ENCODE assay signal across 16 cellular contexts in the genomic region with DNA sequence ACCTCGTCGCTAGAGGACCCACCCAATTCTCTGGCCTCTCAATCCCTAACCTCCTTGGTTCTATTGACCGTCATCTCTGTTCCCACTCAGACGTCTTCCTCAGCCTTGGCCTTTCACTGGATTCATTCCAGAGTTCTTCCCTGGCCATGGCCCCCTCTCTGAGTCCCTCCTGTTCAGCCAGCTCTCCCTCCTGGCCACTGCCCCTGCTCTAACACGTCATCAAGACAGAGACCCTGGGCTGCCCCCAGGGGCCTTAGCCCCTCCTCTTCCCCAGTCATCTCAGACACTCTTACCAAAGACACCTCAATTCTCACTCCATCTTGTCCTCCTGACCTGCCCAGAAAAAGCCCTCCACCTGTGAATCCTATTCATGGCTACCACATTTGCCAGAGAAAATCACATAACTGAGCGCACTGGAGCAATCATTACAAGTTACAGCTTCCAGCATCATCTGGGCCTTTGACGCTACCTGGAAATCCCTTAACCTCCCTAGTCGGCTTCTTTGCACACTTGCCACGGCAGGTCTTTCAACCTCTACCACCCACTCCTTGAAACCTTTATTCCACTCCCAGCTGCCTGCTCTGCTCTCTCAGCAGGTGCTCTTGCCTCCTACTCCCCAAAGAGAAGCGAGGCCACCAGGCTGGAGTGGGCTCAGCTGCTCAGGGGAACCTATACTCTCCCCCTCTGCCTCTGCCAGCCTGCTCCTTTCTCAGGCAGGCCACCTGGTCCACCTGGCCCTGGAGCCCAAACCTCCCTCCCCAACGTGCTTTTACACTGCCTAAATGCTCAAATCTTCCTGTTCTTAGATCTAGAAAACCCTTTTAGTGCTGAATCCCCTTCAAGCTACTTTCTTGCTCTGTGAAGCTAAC. TPM values are rescaled to one million over a fixed set of nuclear protein-coding genes. Genes with fewer than 3 reads are reported as not detected.
DNase-seq lines count a peak whose midpoint lies in the region; ATAC-seq and TF ChIP-seq lines count a peak whose summit lies in the region.
"Had no signal": no experiment of that assay in that cellular context is flagged by ENCODE, and none has a peak within 500 bp of the region (broad histone marks: within the 10 kb centered on the region; RNA-seq: fewer than 3 reads in every experiment).

No MANE protein-coding gene starts in this region.

- H3K4me3 Mint-ChIP-seq in memory B cell, result peak overlapping the region; percentile 43

- H3K27me3 Mint-ChIP-seq in memory B cell, result no peaks in the 10 kb centered on the region

- TF ChIP-seq CTCF in cardiac muscle cell (IDR thresholded peaks at IDR 0.05; ENCODE audit: low read depth, low read length), result no peak
- TF ChIP-seq CTCF in right atrium auricular region (IDR thresholded peaks at IDR 0.05), result no peak
- TF ChIP-seq CTCF in RWPE1 (conservative IDR thresholded peaks at IDR 0.05; ENCODE audit: low read depth), result no peak
- TF ChIP-seq CTCF in thyroid gland (IDR thresholded peaks at IDR 0.05), result no peak

- H3K27me3 ChIP-seq in cardiac muscle cell, result no peaks in the 10 kb centered on the region
- no peaks in the 10 kb centered on the region for H3K27me3 ChIP-seq in right atrium auricular region
- H3K27me3 ChIP-seq in thyroid gland, result no peaks in the 10 kb centered on the region

- H3K4me3 ChIP-seq in cardiac muscle cell (no peak overlapping the region), right atrium auricular region (no peak overlapping the region), thyroid gland (replicated peaks in 1 of 3) (no peak overlapping the region)

- no peak for TF ChIP-seq POLR2A in thyroid gland (IDR thresholded peaks at IDR 0.05)

- no peak for DNase-seq in cardiac muscle cell (ENCODE audit: low read depth in 1 of 2, low spot score in 1 of 2)
- no peak for DNase-seq in right atrium auricular region (ENCODE audit: low spot score)
- no peak for DNase-seq in RWPE1 (ENCODE audit: low spot score)
- no peak for DNase-seq in memory B cell (ENCODE audit: low spot score in 2 of 2)
- no peak for DNase-seq in thyroid gland
- DNase-seq: aorta; NCI-H1694 treated with DMSO at 0.1 percent for 48 hours; NCI-H774; retina; SIG-M5; stimulated activated CD4-positive, alpha-beta T cell treated with anti-CD3 and anti-CD28 coated beads, Interleukin-2, amount 100 ng/mL, for 48 hours had no signal

- no peaks in the 10 kb centered on the region for H3K9me3 ChIP-seq in cardiac muscle cell (ENCODE audit: low read depth)
- H3K9me3 ChIP-seq in right atrium auricular region, result no peaks in the 10 kb centered on the region
- H3K9me3 ChIP-seq in thyroid gland, result no peaks in the 10 kb centered on the region

- H3K4me1 Mint-ChIP-seq in memory B cell, result peaks cover 31% of the 10 kb centered on the region

- no peaks in the 10 kb centered on the region for H3K36me3 Mint-ChIP-seq in memory B cell

- ATAC-seq in memory B cell (ENCODE audit: low read depth) (no peak), GM21723 (IDR thresholded peaks at IDR 0.05; ENCODE audit: unreplicated experiment) (no peak), GM21528 (IDR thresholded peaks at IDR 0.05; ENCODE audit: low FRiP score, unreplicated experiment) (no peak), GM21515 (IDR thresholded peaks at IDR 0.05; ENCODE audit: unreplicated experiment) (no peak)

- H3K36me3 ChIP-seq in cardiac muscle cell (peaks cover 3% of the 10 kb centered on the region), right atrium auricular region (peaks cover 18% of the 10 kb centered on the region), thyroid gland (peaks cover 15 to 16% of the 10 kb centered on the region in 2 donors)

- peak overlapping the region; percentile 45 for H3K27ac Mint-ChIP-seq in memory B cell

- H3K4me1 ChIP-seq in cardiac muscle cell (ENCODE audit: low read depth) (peaks cover 17% of the 10 kb centered on the region), right atrium auricular region (peaks cover 0 to 23% of the 10 kb centered on the region in 2 donors), thyroid gland (peaks cover 30 to 43% of the 10 kb centered on the region in 2 donors)

- CTCF ChIA-PET in RWPE1 (lab: Yijun Ruan, JAX), result interaction anchor here (0.6 to 1.7 kb wide), 2 partner anchors 18 to 39 kb away, joined by 3 to 4 read pairs; no protein-coding TSS in a partner anchor

- WGBS in thyroid gland, 2 donors, result 70 to 72% methylated on average over 11 of the region's 11 CpGs

- intact Hi-C loops in thyroid gland (cut with DNase I), result no loop called here

- no peaks in the 10 kb centered on the region for H3K9me3 Mint-ChIP-seq in memory B cell

- H3K27ac ChIP-seq in cardiac muscle cell (peak overlapping the region; percentile 45), right atrium auricular region (no peak overlapping the region), RWPE1 (peak overlapping the region; percentile 100), thyroid gland (peak overlapping the region in 2 of 3 donors; percentile 26 to 89)

- POLR2A ChIA-PET in RWPE1 (lab: Yijun Ruan, JAX; ENCODE audit: low non-redundant PET), result no interaction called here

RNA-seq across cellular contexts. Expression of a gene that starts 14.0 kb away (rescaled TPM):
- total RNA-seq in cardiac muscle cell (4.3 and 5.4 TPM in 2 replicates), right atrium auricular region (not detected), thyroid gland (1 to 10 TPM in 1 of 4 donors, under 1 TPM in 2, not detected in 1; 0.33 to 4.2 (median 0.50) TPM)
- 1.1 and 3.8 TPM in 2 replicates for polyA plus RNA-seq in cardiac muscle cell

RNA-seq across cellular contexts. Expression of a gene that starts 14.0 kb away (rescaled TPM):
- total RNA-seq in cardiac muscle cell, result not detected in 2 replicates
- 0.27 and 0.57 TPM in 2 replicates for polyA plus RNA-seq in cardiac muscle cell
- not detected for total RNA-seq in right atrium auricular region
- under 1 TPM in 1 of 4 donors, not detected in 3; 0.24 TPM for total RNA-seq in thyroid gland
- total RNA-seq: dermis microvascular lymphatic vessel endothelial cell had no signal
- polyA plus RNA-seq: aorta, BJ had no signal

RNA-seq across cellular contexts. Expression of a gene that starts 17.0 kb away (rescaled TPM):
- total RNA-seq in cardiac muscle cell, result 25.5 and 25.6 TPM in 2 replicates
- polyA plus RNA-seq in cardiac muscle cell, result 4.6 and 4.7 TPM in 2 replicates
- total RNA-seq in right atrium auricular region, result 10 to 100 TPM; 30.3 to 53.4 TPM
- total RNA-seq in thyroid gland, result 10 to 100 TPM; 35.7 to 89.8 (median 47.3) TPM

RNA-seq across cellular contexts. Expression of a gene that starts 26.2 kb away (rescaled TPM):
- not detected in 2 replicates for total RNA-seq in cardiac muscle cell
- polyA plus RNA-seq in cardiac muscle cell, result 0.72 TPM in 1 of 2 replicates, not detected in the other
- not detected for total RNA-seq in right atrium auricular region
- not detected for total RNA-seq in thyroid gland
- total RNA-seq: aorta had no signal
- polyA plus RNA-seq: aorta, BJ had no signal

RNA-seq across cellular contexts. Expression of a gene that starts 31.5 kb away (rescaled TPM):
- total RNA-seq in cardiac muscle cell, result 19.5 and 23.0 TPM in 2 replicates
- 23.0 and 25.2 TPM in 2 replicates for polyA plus RNA-seq in cardiac muscle cell
- 10 to 100 TPM; 64.6 to 96.7 TPM for total RNA-seq in right atrium auricular region
- total RNA-seq in thyroid gland, result 10 to 100 TPM; 51.3 to 75.5 (median 65.6) TPM

Comparison
In these comparisons a context has a peak if more than half of its experiments do, and no peak if none do; other contexts are left out.
1. H3K27ac ChIP-seq: peak in cardiac muscle cell (single experiment), RWPE1 (single experiment) and thyroid gland (2 of 3); none in right atrium auricular region (0 of 2).